Comparison of ENCODE assay signal across 28 cellular contexts in the genomic region with DNA sequence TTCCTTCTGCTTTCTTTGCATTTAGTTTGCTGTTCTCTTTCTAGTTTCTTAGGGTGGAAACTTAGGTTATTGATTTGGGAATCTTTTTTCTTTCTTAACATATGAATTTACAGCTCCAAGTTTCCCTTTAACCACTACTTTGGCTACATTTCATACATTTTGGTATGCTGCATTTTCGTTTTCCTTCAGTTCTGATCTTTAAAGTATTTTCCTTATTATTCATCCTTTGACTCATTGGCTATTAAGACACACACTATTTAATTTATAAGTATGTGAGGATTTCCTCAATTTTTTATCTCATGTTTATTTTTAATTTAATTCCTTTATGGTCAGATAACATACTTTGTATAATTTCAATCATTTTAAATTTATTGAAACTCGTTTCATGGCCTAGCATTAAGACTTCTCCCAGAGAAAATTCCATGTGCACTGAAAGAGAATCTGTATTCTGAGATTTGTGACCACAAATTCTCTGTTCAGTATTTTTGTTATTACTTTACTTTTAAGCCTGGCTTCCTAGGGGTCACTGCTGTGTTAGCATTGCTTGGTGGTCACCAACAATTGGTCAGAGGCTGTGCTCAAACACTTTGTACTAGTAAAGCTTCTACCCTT.
DNase-seq lines count a peak whose midpoint lies in the region; ATAC-seq and TF ChIP-seq lines count a peak whose summit lies in the region.
"Had no signal": no experiment of that assay in that cellular context is flagged by ENCODE, and none has a peak within 500 bp of the region (broad histone marks: within the 10 kb centered on the region; RNA-seq: fewer than 3 reads in every experiment).

No MANE protein-coding gene starts in this region.

- no peaks in the 10 kb centered on the region for H3K79me2 ChIP-seq in PC-3 (ENCODE audit: low read length)

- H3K27me3 Mint-ChIP-seq in progenitor cell of endocrine pancreas (no peaks in the 10 kb centered on the region), CD14-positive monocyte (ENCODE audit: low read depth in 3 of 3) (peaks cover 0 to 2% (median 0%) of the 10 kb centered on the region in 3 donors)
- no peaks in the 10 kb centered on the region for H3K27me3 Mint-ChIP-seq in activated T-cell treated with anti-CD3 and anti-CD28 coated beads, Interleukin-2, amount 50 U/mL, for 4 hours (ENCODE audit: low read depth)
- H3K27me3 Mint-ChIP-seq: activated CD4-positive, alpha-beta T cell treated with anti-CD3 and anti-CD28 coated beads, Interleukin-2, amount 10 ng/mL, durations not matched to agents 24 days and 14 days; CD4-positive, alpha-beta T cell; effector memory CD8-positive, alpha-beta T cell; naive B cell; stimulated activated naive CD8-positive, alpha-beta T cell treated with anti-CD3 and anti-CD28 coated beads, Interleukin-15, Interleukin-2, amounts not matched to agents 100 ng/mL and 50 ng/mL, for 24 hours had no signal

- no peak overlapping the region for H3K4me3 ChIP-seq in PC-3 (ENCODE audit: low read length)
- H3K4me3 ChIP-seq: adrenal gland, SK-N-MC, thoracic aorta, uterus had no signal

- H3K4me1 Mint-ChIP-seq in progenitor cell of endocrine pancreas (ENCODE audit: low read depth) (no peaks in the 10 kb centered on the region), CD14-positive monocyte (no peaks in the 10 kb centered on the region)
- no peaks in the 10 kb centered on the region for H3K4me1 Mint-ChIP-seq in activated T-cell treated with anti-CD3 and anti-CD28 coated beads, Interleukin-2, amount 50 U/mL, for 4 hours (ENCODE audit: low read depth)
- H3K4me1 Mint-ChIP-seq: activated CD4-positive, alpha-beta T cell treated with anti-CD3 and anti-CD28 coated beads, Interleukin-2, amount 10 ng/mL, durations not matched to agents 24 days and 14 days; mesothelial cell of epicardium; naive B cell had no signal

- H3K9me3 Mint-ChIP-seq in progenitor cell of endocrine pancreas (ENCODE audit: low read depth) (peaks cover 4% of the 10 kb centered on the region), CD14-positive monocyte (peaks cover 0 to 7% (median 4%) of the 10 kb centered on the region in 7 donors)
- no peaks in the 10 kb centered on the region for H3K9me3 Mint-ChIP-seq in activated T-cell treated with anti-CD3 and anti-CD28 coated beads, Interleukin-2, amount 50 U/mL, for 4 hours
- H3K9me3 Mint-ChIP-seq: activated CD4-positive, alpha-beta T cell treated with anti-CD3 and anti-CD28 coated beads, Interleukin-2, amount 10 ng/mL, durations not matched to agents 24 days and 14 days; CD4-positive, alpha-beta T cell; effector memory CD8-positive, alpha-beta T cell; stimulated activated naive CD8-positive, alpha-beta T cell treated with anti-CD3 and anti-CD28 coated beads, Interleukin-15, Interleukin-2, amounts not matched to agents 100 ng/mL and 50 ng/mL, for 24 hours had no signal

- no peaks in the 10 kb centered on the region for H3K9me2 ChIP-seq in PC-3 (replicated peaks; ENCODE audit: low read length)

- no peaks in the 10 kb centered on the region for H3K27me3 ChIP-seq in PC-3 (ENCODE audit: low read length)
- H3K27me3 ChIP-seq: adrenal gland, uterus had no signal

- H2AFZ ChIP-seq in PC-3 (ENCODE audit: low read length) = no peak overlapping the region

- BruUV-seq in PC-3 (replicated peaks; lab: Mats Ljungman, UMichigan) = no TSS peak

- H3K36me3 ChIP-seq in PC-3 (ENCODE audit: low read depth, low read length) = no peaks in the 10 kb centered on the region
- H3K36me3 ChIP-seq: adrenal gland, thoracic aorta, uterus, WERI-Rb-1 had no signal

- H3K4me1 ChIP-seq in PC-3 (ENCODE audit: insufficient read depth, low read length) = peaks cover 9% of the 10 kb centered on the region; the same call in 1 of the 2 replicates
- H3K4me1 ChIP-seq: adrenal gland, uterus had no signal

- DNase-seq in EL = peak; percentile 35
- DNase-seq in PC-3 = peak; percentile 3
- peak; percentile 24 for DNase-seq in fibroblast of gingiva (ENCODE audit: low read depth)
- no peak for DNase-seq in progenitor cell of endocrine pancreas (ENCODE audit: low spot score, unreplicated experiment)
- no peak for DNase-seq in T-helper 2 cell
- no peak for DNase-seq in HuH-7 (ENCODE audit: low spot score)
- DNase-seq in CD14-positive monocyte (ENCODE audit: low spot score) = no peak
- no peak for DNase-seq in activated T-cell treated with anti-CD3 and anti-CD28 coated beads, Interleukin-2, amount 50 U/mL, for 4 hours
- DNase-seq: activated CD4-positive, alpha-beta T cell treated with anti-CD3 and anti-CD28 coated beads, Interleukin-2, amount 10 ng/mL, durations not matched to agents 24 days and 14 days; activated naive CD4-positive, alpha-beta T cell; activated T-cell treated with anti-CD3 and anti-CD28 coated beads, Interleukin-2, amount 50 U/mL, for 48 hours; adrenal gland; CD4-positive, alpha-beta T cell; cortex of kidney; effector memory CD8-positive, alpha-beta T cell; erythroblast; left ventricle myocardium superior; naive B cell; NCI-H1436; NCI-H82; nucleus accumbens; uterus; WERI-Rb-1 had no signal

- TF ChIP-seq CTCF in PC-3 (conservative IDR thresholded peaks at IDR 0.05; ENCODE audit: low read depth, low read length) (no peak), progenitor cell of endocrine pancreas (IDR thresholded peaks at IDR 0.05; ENCODE audit: unreplicated experiment) (no peak), CD14-positive monocyte (IDR thresholded peaks at IDR 0.05) (no peak)

- H3K36me3 Mint-ChIP-seq in progenitor cell of endocrine pancreas (ENCODE audit: insufficient read depth) (peaks cover 6% of the 10 kb centered on the region), CD14-positive monocyte (no peaks in the 10 kb centered on the region)
- H3K36me3 Mint-ChIP-seq in activated T-cell treated with anti-CD3 and anti-CD28 coated beads, Interleukin-2, amount 50 U/mL, for 4 hours (ENCODE audit: insufficient read depth) = no peaks in the 10 kb centered on the region
- H3K36me3 Mint-ChIP-seq: naive B cell had no signal

- H3K9me3 ChIP-seq in PC-3 (ENCODE audit: low read length) = no peaks in the 10 kb centered on the region
- H3K9me3 ChIP-seq: adrenal gland, thoracic aorta, uterus had no signal

- no peaks in the 10 kb centered on the region for H3F3A ChIP-seq in PC-3 (ENCODE audit: low read length, unreplicated experiment)

- H3K27ac ChIP-seq in PC-3 (ENCODE audit: low read length) = no peak overlapping the region
- H3K27ac ChIP-seq: adrenal gland, KMS-11, SK-N-MC, thoracic aorta, uterus, WERI-Rb-1 had no signal

- peak overlapping the region; percentile 23; the same call in 1 of the 2 replicates for H3K4me2 ChIP-seq in PC-3 (ENCODE audit: low read length)
- H3K4me2 ChIP-seq: KMS-11 had no signal

- H3K4me3 Mint-ChIP-seq in progenitor cell of endocrine pancreas (ENCODE audit: low read depth) (no peak overlapping the region), CD14-positive monocyte (no peak overlapping the region)
- no peak overlapping the region for H3K4me3 Mint-ChIP-seq in activated T-cell treated with anti-CD3 and anti-CD28 coated beads, Interleukin-2, amount 50 U/mL, for 4 hours
- H3K4me3 Mint-ChIP-seq: activated CD4-positive, alpha-beta T cell treated with anti-CD3 and anti-CD28 coated beads, Interleukin-2, amount 10 ng/mL, durations not matched to agents 24 days and 14 days; CD4-positive, alpha-beta T cell; effector memory CD8-positive, alpha-beta T cell; mesothelial cell of epicardium; naive B cell; stimulated activated naive CD8-positive, alpha-beta T cell treated with anti-CD3 and anti-CD28 coated beads, Interleukin-15, Interleukin-2, amounts not matched to agents 100 ng/mL and 50 ng/mL, for 24 hours had no signal

- H3K9ac ChIP-seq in PC-3 (ENCODE audit: low read length) = no peak overlapping the region
- H3K9ac ChIP-seq: KMS-11 had no signal

- POLR2A ChIA-PET in PC-3 (lab: Charles Lee; ENCODE audit: unreplicated experiment) = no interaction called here

- CTCF ChIA-PET in PC-3 (lab: Charles Lee) = interaction anchor here (0.6 kb wide), 1 partner anchor 32 kb away, joined by 6 read pairs; no protein-coding TSS in a partner anchor

- no peaks in the 10 kb centered on the region for H4K20me1 ChIP-seq in PC-3 (ENCODE audit: low read length)

- intact Hi-C loops in PC-3 (cut with micrococcal nuclease) = no loop called here
- intact Hi-C loops in CD14-positive monocyte (cut with micrococcal nuclease) = no loop called here

- ATAC-seq in PC-3 = peak; percentile 66
- no peak for ATAC-seq in activated T-cell treated with anti-CD3 and anti-CD28 coated beads, Interleukin-2, amount 50 U/mL, for 4 hours
- ATAC-seq: effector memory CD8-positive, alpha-beta T cell; left ventricle myocardium superior had no signal

- H3K27ac Mint-ChIP-seq in progenitor cell of endocrine pancreas = peak overlapping the region; percentile 8
- H3K27ac Mint-ChIP-seq in CD14-positive monocyte = no peak overlapping the region
- H3K27ac Mint-ChIP-seq: activated CD4-positive, alpha-beta T cell treated with anti-CD3 and anti-CD28 coated beads, Interleukin-2, amount 10 ng/mL, durations not matched to agents 24 days and 14 days; CD4-positive, alpha-beta T cell; effector memory CD8-positive, alpha-beta T cell; mesothelial cell of epicardium; stimulated activated naive CD8-positive, alpha-beta T cell treated with anti-CD3 and anti-CD28 coated beads, Interleukin-15, Interleukin-2, amounts not matched to agents 100 ng/mL and 50 ng/mL, for 24 hours had no signal

Comparison
In these comparisons a context has a peak if more than half of its experiments do, and no peak if none do; other contexts are left out.
1. DNase-seq: peak in EL (single experiment), PC-3 (single experiment) and fibroblast of gingiva (single experiment); none in progenitor cell of endocrine pancreas (single experiment), T-helper 2 cell (0 of 5), HuH-7 (single experiment), CD14-positive monocyte (single experiment) and activated T-cell treated with anti-CD3 and anti-CD28 coated beads, Interleukin-2, amount 50 U/mL, for 4 hours (single experiment).